Comparison of ENCODE assay signal across 8 cellular contexts in genomic region chr19:14515501-14516047, GRCh38. TPM values are rescaled to one million over a fixed set of nuclear protein-coding genes. Genes with fewer than 3 reads are reported as not detected.
A peak's percentile ranks its signal among the peaks of the same experiment; 100 is the strongest.
DNase-seq lines count a peak whose midpoint lies in the region; ATAC-seq and TF ChIP-seq lines count a peak whose summit lies in the region.

No MANE protein-coding gene starts in this region.

- CTCF ChIA-PET in WTC11 (lab: Charles Lee): interaction anchor here (1.0 to 3.8 kb wide), 3 partner anchors 10 to 35 kb away, joined by 3 to 29 read pairs (median 3); no protein-coding TSS in a partner anchor

- no peak for TF ChIP-seq POLR2A in esophagus squamous epithelium (IDR thresholded peaks at IDR 0.05)

- DNase-seq in EH (ENCODE audit: low read depth) (peak; percentile 67), WTC11 (ENCODE audit: low spot score) (no peak), esophagus squamous epithelium (lab: John Stamatoyannopoulos, UW) (no peak), progenitor cell of endocrine pancreas (ENCODE audit: low spot score, unreplicated experiment) (no peak), NCI-H1048 (lab: John Stamatoyannopoulos, UW) (no peak)

- no peak for ATAC-seq in WTC11
- no peak for ATAC-seq in GM21619 (IDR thresholded peaks at IDR 0.05; ENCODE audit: unreplicated experiment)
- ATAC-seq in GM19324 (IDR thresholded peaks at IDR 0.05; ENCODE audit: low FRiP score, unreplicated experiment): no peak
- ATAC-seq in HG02973 (IDR thresholded peaks at IDR 0.05; ENCODE audit: unreplicated experiment): no peak

- POLR2A ChIA-PET in WTC11 (lab: Charles Lee): interaction anchor here (0.8 kb wide), 1 partner anchor 19 kb away, joined by 3 read pairs; no protein-coding TSS in a partner anchor

- intact Hi-C loops in esophagus squamous epithelium (cut with DNase I): no loop called here

- no peaks in the 10 kb centered on the region for H3K27me3 ChIP-seq in esophagus squamous epithelium

- H3K27ac Mint-ChIP-seq in WTC11: no peak overlapping the region
- H3K27ac Mint-ChIP-seq in progenitor cell of endocrine pancreas: peak overlapping the region; percentile 38

- no peaks in the 10 kb centered on the region for H3K9me3 ChIP-seq in esophagus squamous epithelium

- H3K4me1 Mint-ChIP-seq in WTC11 (peaks cover 27% of the 10 kb centered on the region), progenitor cell of endocrine pancreas (ENCODE audit: low read depth) (peaks cover 32% of the 10 kb centered on the region)

- H3K27ac ChIP-seq in esophagus squamous epithelium: peak overlapping the region; percentile 99 to 100 (median 100)

- peaks cover 31 to 82% (median 46%) of the 10 kb centered on the region in 3 donors for H3K4me1 ChIP-seq in esophagus squamous epithelium

- H3K36me3 ChIP-seq in esophagus squamous epithelium: peaks cover 21 to 40% (median 24%) of the 10 kb centered on the region in 3 donors

- 50 to 57% methylated on average over 6 to 7 of the region's 8 CpGs for WGBS in esophagus squamous epithelium, 2 donors

- H3K36me3 Mint-ChIP-seq in WTC11 (peaks cover 25% of the 10 kb centered on the region), progenitor cell of endocrine pancreas (ENCODE audit: insufficient read depth) (peaks cover 20% of the 10 kb centered on the region)

- no peaks in the 10 kb centered on the region for H3K9me3 Mint-ChIP-seq in WTC11
- no peaks in the 10 kb centered on the region for H3K9me3 Mint-ChIP-seq in progenitor cell of endocrine pancreas (ENCODE audit: low read depth)

- peak overlapping the region; percentile 92 for H3K4me3 Mint-ChIP-seq in WTC11
- H3K4me3 Mint-ChIP-seq in progenitor cell of endocrine pancreas (ENCODE audit: low read depth): peak overlapping the region; percentile 91

- peak overlapping the region; percentile 66 to 99 (median 96) for H3K4me3 ChIP-seq in esophagus squamous epithelium

- no peak for TF ChIP-seq CTCF in WTC11 (IDR thresholded peaks at IDR 0.05)
- no peak for TF ChIP-seq CTCF in esophagus squamous epithelium (IDR thresholded peaks at IDR 0.05)
- TF ChIP-seq CTCF in progenitor cell of endocrine pancreas (IDR thresholded peaks at IDR 0.05; ENCODE audit: unreplicated experiment): no peak

- H3K27me3 Mint-ChIP-seq in WTC11 (ENCODE audit: low read depth) (no peaks in the 10 kb centered on the region), progenitor cell of endocrine pancreas (no peaks in the 10 kb centered on the region)

TF ChIP-seq in WTC11, 78 proteins besides CTCF, POLR2A, EP300 and RAD21 (continues in another document):
- no peak for TF ChIP-seq ZNF532 (CRISPR knock-in tag; IDR thresholded peaks at IDR 0.05; ENCODE audit: borderline replicate concordance)
- no peak for TF ChIP-seq ATF1 (CRISPR knock-in tag; IDR thresholded peaks at IDR 0.05)
- TF ChIP-seq GTF2I (CRISPR knock-in tag; conservative IDR thresholded peaks at IDR 0.05): no peak
- TF ChIP-seq GRHL2 (CRISPR knock-in tag; IDR thresholded peaks at IDR 0.05; ENCODE audit: insufficient replicate concordance, severe bottlenecking): no peak
- no peak for TF ChIP-seq AFF4 (CRISPR knock-in tag; IDR thresholded peaks at IDR 0.05; ENCODE audit: borderline replicate concordance)
- no peak for TF ChIP-seq ATF2 (CRISPR knock-in tag; IDR thresholded peaks at IDR 0.05; ENCODE audit: borderline replicate concordance, low read depth)
- TF ChIP-seq FOXP1 (CRISPR knock-in tag; IDR thresholded peaks at IDR 0.05; ENCODE audit: borderline replicate concordance): no peak
- TF ChIP-seq TEAD4 (CRISPR knock-in tag; IDR thresholded peaks at IDR 0.05): no peak

RNA-seq across cellular contexts. Expression of gene DNAJB1, which starts 2.6 kb away (rescaled TPM):
- total RNA-seq in WTC11 (2021) (54.5 to 88.7 TPM (median 81.9 TPM) in 3 replicates), esophagus squamous epithelium (100 to 1,000 TPM; 182 to 294 (median 224) TPM), progenitor cell of endocrine pancreas (94.7 and 97.0 TPM in 2 replicates)

RNA-seq across cellular contexts. Expression of gene TECR, which starts 13.8 kb away (rescaled TPM):
- total RNA-seq in WTC11 (2021): 161 to 198 TPM (median 197 TPM) in 3 replicates
- total RNA-seq in esophagus squamous epithelium: 100 to 1,000 TPM; 130 to 290 (median 190) TPM
- total RNA-seq in progenitor cell of endocrine pancreas: 170 and 186 TPM in 2 replicates

RNA-seq across cellular contexts. Expression of gene GIPC1, which starts 19.6 kb away (rescaled TPM):
- total RNA-seq in WTC11 (2021) (70.7 to 76.5 TPM (median 75.0 TPM) in 3 replicates), esophagus squamous epithelium (100 to 1,000 TPM; 147 to 432 (median 243) TPM), progenitor cell of endocrine pancreas (66.5 and 77.4 TPM in 2 replicates)

RNA-seq across cellular contexts. Expression of gene PTGER1, which starts 40.4 kb away (rescaled TPM):
- total RNA-seq in WTC11 (2021) (0.68 to 1.2 TPM (median 0.87 TPM) in 3 replicates), esophagus squamous epithelium (1 to 10 TPM in 1 of 4 donors, under 1 TPM in 2, not detected in 1; 0.31 to 1.3 (median 0.38) TPM), progenitor cell of endocrine pancreas (0.34 and 0.84 TPM in 2 replicates)

RNA-seq across cellular contexts. Expression of gene NDUFB7, which starts 56.3 kb away (rescaled TPM):
- total RNA-seq in WTC11 (2021) (240 to 255 TPM (median 254 TPM) in 3 replicates), esophagus squamous epithelium (100 to 1,000 TPM; 262 to 379 (median 295) TPM), progenitor cell of endocrine pancreas (117 and 120 TPM in 2 replicates)
